ENCODE assay signal across 15 cellular contexts in the genomic region with DNA sequence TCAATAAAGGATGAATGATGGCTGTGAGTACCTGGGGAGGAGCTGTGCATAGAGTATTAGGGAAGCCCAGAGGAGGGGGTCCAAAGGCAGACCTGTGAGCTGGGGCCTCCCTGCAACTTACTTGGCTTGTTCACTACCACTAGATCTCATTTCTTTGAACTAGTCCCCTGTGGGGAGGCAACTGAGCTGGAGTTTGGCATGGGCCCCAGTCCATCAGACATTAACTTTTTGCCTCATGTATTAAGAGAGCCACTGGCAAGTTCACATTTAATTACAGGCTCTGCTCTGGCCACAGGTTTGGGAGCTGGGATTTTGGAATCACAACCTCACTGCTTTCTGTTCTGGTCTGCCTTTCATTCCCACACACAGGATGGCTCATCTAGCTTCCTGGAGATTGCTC.
A peak's percentile ranks its signal among the peaks of the same experiment; 100 is the strongest.
DNase-seq lines count a peak whose midpoint lies in the region; ATAC-seq and TF ChIP-seq lines count a peak whose summit lies in the region.
"Had no signal": no experiment of that assay in that cellular context is flagged by ENCODE, and none has a peak within 500 bp of the region (broad histone marks: within the 10 kb centered on the region; RNA-seq: fewer than 3 reads in every experiment).

No MANE protein-coding gene starts in this region.

- no peak overlapping the region for H3K4me3 ChIP-seq in prostate gland
- H3K4me3 ChIP-seq: cardiac muscle cell had no signal

- H3K4me1 Mint-ChIP-seq in activated T-helper 17 cell treated with anti-CD3 and anti-CD28 coated beads, Interleukin-2, amount 50 U/mL, for 72 hours, result no peaks in the 10 kb centered on the region
- H3K4me1 Mint-ChIP-seq: T-helper 17 cell had no signal

- no peaks in the 10 kb centered on the region for H3K27me3 Mint-ChIP-seq in activated T-helper 17 cell treated with anti-CD3 and anti-CD28 coated beads, Interleukin-2, amount 50 U/mL, for 72 hours
- H3K27me3 Mint-ChIP-seq: T-helper 17 cell had no signal

- no peak for TF ChIP-seq CTCF in prostate gland (IDR thresholded peaks at IDR 0.05)

- H3K9me3 ChIP-seq in prostate gland, result no peaks in the 10 kb centered on the region

- peak overlapping the region; percentile 44 to 53 for H3K27ac ChIP-seq in prostate gland
- H3K27ac ChIP-seq: cardiac muscle cell had no signal

- no peak for TF ChIP-seq POLR2A in prostate gland (IDR thresholded peaks at IDR 0.05)

- peak; percentile 31; the same call in 2 of the 3 replicates for ATAC-seq in SK-N-SH treated with all-trans-retinoic acid at 6 μM for 48 hours
- ATAC-seq in Right ventricle myocardium superior (ENCODE audit: poor library complexity), result peak; percentile 63
- ATAC-seq in GM21447 (IDR thresholded peaks at IDR 0.05; ENCODE audit: unreplicated experiment), result no peak
- no peak for ATAC-seq in HG02678 (IDR thresholded peaks at IDR 0.05; ENCODE audit: unreplicated experiment)
- no peak for ATAC-seq in activated T-helper 17 cell treated with anti-CD3 and anti-CD28 coated beads, Interleukin-2, amount 50 U/mL, for 72 hours (replicated peaks)
- ATAC-seq: PC-3, T-helper 17 cell had no signal

- DNase-seq in A172 (ENCODE audit: low spot score), result peak; percentile 8
- peak; percentile 48 for DNase-seq in Right ventricle myocardium superior
- no peak for DNase-seq in prostate gland (ENCODE audit: low spot score)
- DNase-seq in NCI-H524 treated with DMSO at 0.1 percent for 48 hours (lab: John Stamatoyannopoulos, UW), result no peak
- DNase-seq: 8988T; activated CD4-positive, alpha-beta T cell treated with anti-CD3 and anti-CD28 coated beads for 4 hours; PC-3; substantia nigra; T-helper 17 cell had no signal

- no peaks in the 10 kb centered on the region for H3K27me3 ChIP-seq in prostate gland (replicated peaks; ENCODE audit: insufficient read depth)
- H3K27me3 ChIP-seq: cardiac muscle cell had no signal

- intact Hi-C loops in Right ventricle myocardium superior (cut with DNase I) (no loop called here), prostate gland (cut with DNase I) (loop anchor here (10.0 kb wide), 1 partner anchor 832 kb away; no protein-coding TSS in a partner anchor)

- no peaks in the 10 kb centered on the region for H3K4me1 ChIP-seq in prostate gland (replicated peaks)

- H3K9me3 Mint-ChIP-seq in activated T-helper 17 cell treated with anti-CD3 and anti-CD28 coated beads, Interleukin-2, amount 50 U/mL, for 72 hours, result peaks cover 3% of the 10 kb centered on the region

- H3K4me3 Mint-ChIP-seq in activated T-helper 17 cell treated with anti-CD3 and anti-CD28 coated beads, Interleukin-2, amount 50 U/mL, for 72 hours, result no peak overlapping the region
- H3K4me3 Mint-ChIP-seq: T-helper 17 cell had no signal

- H3K36me3 ChIP-seq in prostate gland, result no peaks in the 10 kb centered on the region
- H3K36me3 ChIP-seq: cardiac muscle cell had no signal

- H3K36me3 Mint-ChIP-seq in activated T-helper 17 cell treated with anti-CD3 and anti-CD28 coated beads, Interleukin-2, amount 50 U/mL, for 72 hours (ENCODE audit: low read depth), result no peaks in the 10 kb centered on the region

- no peak overlapping the region for H3K27ac Mint-ChIP-seq in activated T-helper 17 cell treated with anti-CD3 and anti-CD28 coated beads, Interleukin-2, amount 50 U/mL, for 72 hours
- H3K27ac Mint-ChIP-seq: activated T-helper 2 cell treated with anti-CD3 and anti-CD28 coated beads, Interferon-gamma antibody, Interleukin-2, Interleukin-4, amounts not matched to agents 10 μg/mL and 5 μg/mL and 100 μg/mL, durations not matched to agents 14 hours and 24 hours and 36 hours; T-helper 17 cell had no signal

TF ChIP-seq in SK-N-SH treated with all-trans-retinoic acid at 6 μM for 48 hours, 23 proteins besides CTCF, POLR2A, EP300 and RAD21:
- TF ChIP-seq, protein P1, sequence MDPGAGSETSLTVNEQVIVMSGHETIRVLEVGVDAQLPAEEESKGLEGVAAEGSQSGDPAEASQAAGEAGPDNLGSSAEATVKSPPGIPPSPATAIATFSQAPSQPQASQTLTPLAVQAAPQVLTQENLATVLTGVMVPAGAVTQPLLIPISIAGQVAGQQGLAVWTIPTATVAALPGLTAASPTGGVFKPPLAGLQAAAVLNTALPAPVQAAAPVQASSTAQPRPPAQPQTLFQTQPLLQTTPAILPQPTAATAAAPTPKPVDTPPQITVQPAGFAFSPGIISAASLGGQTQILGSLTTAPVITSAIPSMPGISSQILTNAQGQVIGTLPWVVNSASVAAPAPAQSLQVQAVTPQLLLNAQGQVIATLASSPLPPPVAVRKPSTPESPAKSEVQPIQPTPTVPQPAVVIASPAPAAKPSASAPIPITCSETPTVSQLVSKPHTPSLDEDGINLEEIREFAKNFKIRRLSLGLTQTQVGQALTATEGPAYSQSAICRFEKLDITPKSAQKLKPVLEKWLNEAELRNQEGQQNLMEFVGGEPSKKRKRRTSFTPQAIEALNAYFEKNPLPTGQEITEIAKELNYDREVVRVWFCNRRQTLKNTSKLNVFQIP (CRISPR knock-in tag; IDR thresholded peaks at IDR 0.05; ENCODE audit: borderline replicate concordance, low read depth), result no peak
- TF ChIP-seq, protein P2, sequence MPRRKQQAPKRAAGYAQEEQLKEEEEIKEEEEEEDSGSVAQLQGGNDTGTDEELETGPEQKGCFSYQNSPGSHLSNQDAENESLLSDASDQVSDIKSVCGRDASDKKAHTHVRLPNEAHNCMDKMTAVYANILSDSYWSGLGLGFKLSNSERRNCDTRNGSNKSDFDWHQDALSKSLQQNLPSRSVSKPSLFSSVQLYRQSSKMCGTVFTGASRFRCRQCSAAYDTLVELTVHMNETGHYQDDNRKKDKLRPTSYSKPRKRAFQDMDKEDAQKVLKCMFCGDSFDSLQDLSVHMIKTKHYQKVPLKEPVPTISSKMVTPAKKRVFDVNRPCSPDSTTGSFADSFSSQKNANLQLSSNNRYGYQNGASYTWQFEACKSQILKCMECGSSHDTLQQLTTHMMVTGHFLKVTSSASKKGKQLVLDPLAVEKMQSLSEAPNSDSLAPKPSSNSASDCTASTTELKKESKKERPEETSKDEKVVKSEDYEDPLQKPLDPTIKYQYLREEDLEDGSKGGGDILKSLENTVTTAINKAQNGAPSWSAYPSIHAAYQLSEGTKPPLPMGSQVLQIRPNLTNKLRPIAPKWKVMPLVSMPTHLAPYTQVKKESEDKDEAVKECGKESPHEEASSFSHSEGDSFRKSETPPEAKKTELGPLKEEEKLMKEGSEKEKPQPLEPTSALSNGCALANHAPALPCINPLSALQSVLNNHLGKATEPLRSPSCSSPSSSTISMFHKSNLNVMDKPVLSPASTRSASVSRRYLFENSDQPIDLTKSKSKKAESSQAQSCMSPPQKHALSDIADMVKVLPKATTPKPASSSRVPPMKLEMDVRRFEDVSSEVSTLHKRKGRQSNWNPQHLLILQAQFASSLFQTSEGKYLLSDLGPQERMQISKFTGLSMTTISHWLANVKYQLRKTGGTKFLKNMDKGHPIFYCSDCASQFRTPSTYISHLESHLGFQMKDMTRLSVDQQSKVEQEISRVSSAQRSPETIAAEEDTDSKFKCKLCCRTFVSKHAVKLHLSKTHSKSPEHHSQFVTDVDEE (CRISPR knock-in tag; IDR thresholded peaks at IDR 0.05), result no peak
- TF ChIP-seq ISL1 (CRISPR knock-in tag; IDR thresholded peaks at IDR 0.05) (no peak), TOX (CRISPR knock-in tag; IDR thresholded peaks at IDR 0.05; ENCODE audit: borderline replicate concordance) (no peak), ZFP3 (CRISPR knock-in tag; IDR thresholded peaks at IDR 0.05) (no peak), CSDC2 (CRISPR knock-in tag; IDR thresholded peaks at IDR 0.05) (no peak), SNAI2 (CRISPR knock-in tag; IDR thresholded peaks at IDR 0.05) (no peak), ZNF8 (CRISPR knock-in tag; IDR thresholded peaks at IDR 0.05) (no peak), TCF4 (CRISPR knock-in tag; IDR thresholded peaks at IDR 0.05; ENCODE audit: borderline replicate concordance) (no peak), ZNF565 (CRISPR knock-in tag; conservative IDR thresholded peaks at IDR 0.05; ENCODE audit: low read depth) (no peak), ESRRG (CRISPR knock-in tag; IDR thresholded peaks at IDR 0.05) (no peak), OSR1 (CRISPR knock-in tag; IDR thresholded peaks at IDR 0.05) (no peak), ARNTL (CRISPR knock-in tag; IDR thresholded peaks at IDR 0.05; ENCODE audit: borderline replicate concordance, low read depth) (no peak), ZC3H10 (CRISPR knock-in tag; IDR thresholded peaks at IDR 0.05) (no peak), ZNF70 (CRISPR knock-in tag; IDR thresholded peaks at IDR 0.05) (no peak), GLIS3 (CRISPR knock-in tag; IDR thresholded peaks at IDR 0.05) (no peak), ZFP30 (CRISPR knock-in tag; IDR thresholded peaks at IDR 0.05) (no peak)
- TF ChIP-seq, protein P3, sequence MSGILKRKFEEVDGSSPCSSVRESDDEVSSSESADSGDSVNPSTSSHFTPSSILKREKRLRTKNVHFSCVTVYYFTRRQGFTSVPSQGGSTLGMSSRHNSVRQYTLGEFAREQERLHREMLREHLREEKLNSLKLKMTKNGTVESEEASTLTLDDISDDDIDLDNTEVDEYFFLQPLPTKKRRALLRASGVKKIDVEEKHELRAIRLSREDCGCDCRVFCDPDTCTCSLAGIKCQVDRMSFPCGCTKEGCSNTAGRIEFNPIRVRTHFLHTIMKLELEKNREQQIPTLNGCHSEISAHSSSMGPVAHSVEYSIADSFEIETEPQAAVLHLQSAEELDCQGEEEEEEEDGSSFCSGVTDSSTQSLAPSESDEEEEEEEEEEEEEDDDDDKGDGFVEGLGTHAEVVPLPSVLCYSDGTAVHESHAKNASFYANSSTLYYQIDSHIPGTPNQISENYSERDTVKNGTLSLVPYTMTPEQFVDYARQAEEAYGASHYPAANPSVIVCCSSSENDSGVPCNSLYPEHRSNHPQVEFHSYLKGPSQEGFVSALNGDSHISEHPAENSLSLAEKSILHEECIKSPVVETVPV (CRISPR knock-in tag; IDR thresholded peaks at IDR 0.05), result no peak
- TF ChIP-seq, protein P4, sequence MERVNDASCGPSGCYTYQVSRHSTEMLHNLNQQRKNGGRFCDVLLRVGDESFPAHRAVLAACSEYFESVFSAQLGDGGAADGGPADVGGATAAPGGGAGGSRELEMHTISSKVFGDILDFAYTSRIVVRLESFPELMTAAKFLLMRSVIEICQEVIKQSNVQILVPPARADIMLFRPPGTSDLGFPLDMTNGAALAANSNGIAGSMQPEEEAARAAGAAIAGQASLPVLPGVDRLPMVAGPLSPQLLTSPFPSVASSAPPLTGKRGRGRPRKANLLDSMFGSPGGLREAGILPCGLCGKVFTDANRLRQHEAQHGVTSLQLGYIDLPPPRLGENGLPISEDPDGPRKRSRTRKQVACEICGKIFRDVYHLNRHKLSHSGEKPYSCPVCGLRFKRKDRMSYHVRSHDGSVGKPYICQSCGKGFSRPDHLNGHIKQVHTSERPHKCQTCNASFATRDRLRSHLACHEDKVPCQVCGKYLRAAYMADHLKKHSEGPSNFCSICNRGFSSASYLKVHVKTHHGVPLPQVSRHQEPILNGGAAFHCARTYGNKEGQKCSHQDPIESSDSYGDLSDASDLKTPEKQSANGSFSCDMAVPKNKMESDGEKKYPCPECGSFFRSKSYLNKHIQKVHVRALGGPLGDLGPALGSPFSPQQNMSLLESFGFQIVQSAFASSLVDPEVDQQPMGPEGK (CRISPR knock-in tag; IDR thresholded peaks at IDR 0.05; ENCODE audit: borderline replicate concordance), result no peak

Comparison
In these comparisons a context has a peak if more than half of its experiments do, and no peak if none do; other contexts are left out.
1. DNase-seq: peak in A172 (single experiment) and Right ventricle myocardium superior (single experiment); none in prostate gland (single experiment) and NCI-H524 treated with DMSO at 0.1 percent for 48 hours (single experiment).
2. ATAC-seq: peak in SK-N-SH treated with all-trans-retinoic acid at 6 μM for 48 hours (single experiment) and Right ventricle myocardium superior (single experiment); none in GM21447 (single experiment), HG02678 (single experiment) and activated T-helper 17 cell treated with anti-CD3 and anti-CD28 coated beads, Interleukin-2, amount 50 U/mL, for 72 hours (single experiment).